In genomic region chr22:46997311-46997970, GRCh38 we compare ENCODE assay signal across 21 cellular contexts.
"Had no signal": no experiment of that assay in that cellular context is flagged by ENCODE, and none has a peak within 500 bp of the region (broad histone marks: within the 10 kb centered on the region; RNA-seq: fewer than 3 reads in every experiment).

No MANE protein-coding gene starts in this region.

- H2AFZ ChIP-seq: parathyroid adenoma had no signal

- H3K36me3 ChIP-seq: prostate gland, right atrium auricular region, uterus had no signal

- H3K9me3 ChIP-seq: prostate gland, right atrium auricular region, testis, tibial artery, upper lobe of right lung, uterus had no signal

- H3K27ac ChIP-seq: coronary artery, parathyroid adenoma, prostate gland, right atrium auricular region, testis, tibial artery, upper lobe of right lung, uterus had no signal

- ATAC-seq: effector memory CD8-positive, alpha-beta T cell; naive thymus-derived CD8-positive, alpha-beta T cell; sciatic nerve; stimulated activated memory B cell treated with anti-CD40 and anti-IgM and Interleukin-4, amounts not matched to agents 10 μg/mL and 1 μg/mL and 100 μg/mL, for 72 hours; stimulated activated naive CD8-positive, alpha-beta T cell treated with anti-CD3 and anti-CD28 coated beads, Interleukin-15, Interleukin-2, amounts not matched to agents 100 U/mL and 50 U/mL, for 24 hours; upper lobe of right lung had no signal

- DNase-seq: effector memory CD8-positive, alpha-beta T cell; hypothalamus; immature natural killer cell; islet precursor cell; kidney glomerular epithelial cell; mesendoderm; naive thymus-derived CD8-positive, alpha-beta T cell; nephron progenitor cell; occipital lobe; stimulated activated CD4-positive, alpha-beta T cell treated with anti-CD3 and anti-CD28 coated beads, Interleukin-4, amount 100 ng/mL, for 4 hours; stimulated activated naive CD8-positive, alpha-beta T cell treated with anti-CD3 and anti-CD28 coated beads, Interleukin-15, Interleukin-2, amounts not matched to agents 100 U/mL and 50 U/mL, for 24 hours; testis; tibial artery; upper lobe of right lung; uterus had no signal

- H3K9ac ChIP-seq: parathyroid adenoma had no signal

- H3K79me2 ChIP-seq: parathyroid adenoma had no signal

- H3K4me3 ChIP-seq: coronary artery, prostate gland, right atrium auricular region, testis, tibial artery, upper lobe of right lung, uterus had no signal

- H3K27me3 ChIP-seq: right atrium auricular region, testis, tibial artery, upper lobe of right lung, uterus had no signal

- H3K4me1 ChIP-seq: parathyroid adenoma, prostate gland, right atrium auricular region, upper lobe of right lung, uterus had no signal
